ENCODE assay signal across 14 cellular contexts in genomic region chr10:78304091-78305045, GRCh38.
DNase-seq lines count a peak whose midpoint lies in the region; ATAC-seq and TF ChIP-seq lines count a peak whose summit lies in the region.
"Had no signal": no experiment of that assay in that cellular context is flagged by ENCODE, and none has a peak within 500 bp of the region (broad histone marks: within the 10 kb centered on the region; RNA-seq: fewer than 3 reads in every experiment).

No MANE protein-coding gene starts in this region.

- H3K27ac Mint-ChIP-seq in GM23338 (no peak overlapping the region), immature natural killer cell (peak overlapping the region in 2 of 6 donors; percentile 50 to 65)

- H4K20me1 ChIP-seq in GM23338 (replicated peaks; ENCODE audit: insufficient read depth): no peaks in the 10 kb centered on the region

- 0 out of 2 replicates have a peak, but pooled peaks cover 6% of the 10 kb centered on the region for H3K9me2 ChIP-seq in GM23338 (ENCODE audit: insufficient read depth)

- DNase-seq in GM23338 (ENCODE audit: low spot score): no peak
- DNase-seq in immature natural killer cell: no peak
- no peak for DNase-seq in GM20000 (ENCODE audit: low spot score)
- no peak for DNase-seq in inferior parietal cortex (ENCODE audit: extremely low spot score)
- DNase-seq: activated gamma-delta T cell treated with Interleukin-2 at 50 U/mL for 16 hours; dermis blood vessel endothelial cell; NCI-H345; stimulated activated naive B cell treated with anti-CD40 and anti-IgM and Interleukin-4, amounts not matched to agents 10 μg/mL and 1 μg/mL and 100 μg/mL, for 72 hours had no signal

- H3K4me3 ChIP-seq in GM23338 (no peak overlapping the region), rectal smooth muscle tissue (ENCODE audit: low read length) (no peak overlapping the region)

- H3K4me1 ChIP-seq in GM23338 (ENCODE audit: insufficient read depth) (peaks cover 10% of the 10 kb centered on the region), rectal smooth muscle tissue (ENCODE audit: control insufficient read depth, insufficient read depth, low read length) (peaks cover 23% of the 10 kb centered on the region)
- H3K4me1 ChIP-seq: SJCRH30 had no signal

- H3F3A ChIP-seq in GM23338 (replicated peaks; ENCODE audit: low read depth): no peaks in the 10 kb centered on the region

- H3K4me2 ChIP-seq in GM23338: no peak overlapping the region

- no peaks in the 10 kb centered on the region for H3K79me2 ChIP-seq in GM23338 (replicated peaks; ENCODE audit: insufficient read depth)

- H3K9ac ChIP-seq in rectal smooth muscle tissue (ENCODE audit: low read length): no peak overlapping the region

- H3K36me3 Mint-ChIP-seq in GM23338 (ENCODE audit: low read depth) (no peaks in the 10 kb centered on the region), immature natural killer cell (no peaks in the 10 kb centered on the region)

- H3K9me3 Mint-ChIP-seq in GM23338: peaks cover 2% of the 10 kb centered on the region; the same call in 2 of the 3 replicates
- H3K9me3 Mint-ChIP-seq in immature natural killer cell: no peaks in the 10 kb centered on the region
- H3K9me3 Mint-ChIP-seq: neural crest cell had no signal

- TF ChIP-seq CTCF in GM23338 (conservative IDR thresholded peaks at IDR 0.05; ENCODE audit: low read depth in 2 of 2) (no peak), GM20000 (IDR thresholded peaks at IDR 0.05; ENCODE audit: extremely low read depth, missing control alignments) (no peak)

- ATAC-seq in GM23338 (no peak), SK-N-SH treated with all-trans-retinoic acid at 6 μM for 48 hours (no peak), HG03520 (IDR thresholded peaks at IDR 0.05; ENCODE audit: unreplicated experiment) (no peak), HG03097 (IDR thresholded peaks at IDR 0.05; ENCODE audit: low FRiP score, unreplicated experiment) (no peak)

- no peak overlapping the region for H3K27ac ChIP-seq in GM23338 (ENCODE audit: low read depth)
- H3K27ac ChIP-seq in rectal smooth muscle tissue (ENCODE audit: low read depth, low read length): peak overlapping the region; percentile 84
- H3K27ac ChIP-seq: SJCRH30 had no signal

- H3K27me3 Mint-ChIP-seq in GM23338 (ENCODE audit: insufficient read depth, low read depth, poor library complexity): peaks cover 9% of the 10 kb centered on the region
- H3K27me3 Mint-ChIP-seq in immature natural killer cell (ENCODE audit: low read depth in 3 of 3): peaks cover 3 to 5% (median 5%) of the 10 kb centered on the region in 3 donors

- H3K4me1 Mint-ChIP-seq in GM23338 (peaks cover 21% of the 10 kb centered on the region), immature natural killer cell (peaks cover 21 to 40% of the 10 kb centered on the region in 2 donors)

- H2AFZ ChIP-seq in GM23338: peak overlapping the region; percentile 93; the same call in 1 of the 2 replicates

- H3K27me3 ChIP-seq in GM23338 (ENCODE audit: insufficient read depth) (no peaks in the 10 kb centered on the region), rectal smooth muscle tissue (ENCODE audit: control insufficient read depth, insufficient read depth, low read length) (no peaks in the 10 kb centered on the region)
- H3K27me3 ChIP-seq: SJCRH30 had no signal

- H3K36me3 ChIP-seq in GM23338 (ENCODE audit: insufficient read depth) (no peaks in the 10 kb centered on the region), rectal smooth muscle tissue (ENCODE audit: control insufficient read depth, insufficient read depth, low read length) (no peaks in the 10 kb centered on the region)
- H3K36me3 ChIP-seq: SJCRH30 had no signal

- H3K4me3 Mint-ChIP-seq in GM23338 (no peak overlapping the region), immature natural killer cell (peak overlapping the region in 4 of 5 donors; percentile 5 to 94 (median 36))

TF ChIP-seq in GM23338, 12 proteins besides CTCF, POLR2A, EP300 and RAD21 (continues in another document):
- TF ChIP-seq ZNF331 (CRISPR knock-in tag; IDR thresholded peaks at IDR 0.05; ENCODE audit: low read depth) (no peak), POLR2AphosphoS5 (IDR thresholded peaks at IDR 0.05; ENCODE audit: low read depth) (no peak), ETS1 (IDR thresholded peaks at IDR 0.05) (no peak)

TF ChIP-seq in SK-N-SH treated with all-trans-retinoic acid at 6 μM for 48 hours, 23 proteins besides CTCF, POLR2A, EP300 and RAD21:
- TF ChIP-seq TSHZ2 (CRISPR knock-in tag; IDR thresholded peaks at IDR 0.05) (peak; percentile 55; the same call in 1 of the 2 replicates), ESRRG (CRISPR knock-in tag; IDR thresholded peaks at IDR 0.05) (no peak)
